ENCODE assay signal across 13 cellular contexts in genomic region chr17:69516911-69517310, GRCh38.
DNase-seq lines count a peak whose midpoint lies in the region; ATAC-seq and FAIRE-seq lines count a peak whose summit lies in the region.
"Had no signal": no experiment of that assay in that cellular context is flagged by ENCODE, and none has a peak within 500 bp of the region (broad histone marks: within the 10 kb centered on the region; RNA-seq: fewer than 3 reads in every experiment).

No MANE protein-coding gene starts in this region.

- FAIRE-seq in GM18507 (lab: Jason Lieb, UNC) = peak; percentile 82

- H3K4me3 ChIP-seq in right cardiac atrium (ENCODE audit: low read length) = no peak overlapping the region

- no peaks in the 10 kb centered on the region for H3K27me3 Mint-ChIP-seq in activated T-helper 17 cell treated with anti-CD3 and anti-CD28 coated beads, Interleukin-2, amount 50 U/mL, for 72 hours
- no peaks in the 10 kb centered on the region for H3K27me3 Mint-ChIP-seq in activated T-cell treated with anti-CD3 and anti-CD28 coated beads, Interleukin-2, amount 50 U/mL, for 4 hours (ENCODE audit: low read depth)

- ATAC-seq in GM21423 (IDR thresholded peaks at IDR 0.05; ENCODE audit: unreplicated experiment) (peak; percentile 91), HG03097 (IDR thresholded peaks at IDR 0.05; ENCODE audit: low FRiP score, unreplicated experiment) (peak; percentile 76), right cardiac atrium (no peak)
- no peak for ATAC-seq in activated T-helper 17 cell treated with anti-CD3 and anti-CD28 coated beads, Interleukin-2, amount 50 U/mL, for 72 hours (replicated peaks)
- ATAC-seq in activated T-cell treated with anti-CD3 and anti-CD28 coated beads, Interleukin-2, amount 50 U/mL, for 4 hours = no peak
- ATAC-seq: SK-N-SH treated with all-trans-retinoic acid at 6 μM for 48 hours; stimulated activated effector memory CD8-positive, alpha-beta T cell treated with anti-CD3 and anti-CD28 coated beads, Interleukin-12 subunit alpha, Interleukin-12 subunit beta, amount 100 ng/mL, for 72 hours had no signal

- intact Hi-C loops in right cardiac atrium (cut with DNase I) = no loop called here

- H3K36me3 Mint-ChIP-seq in activated T-helper 17 cell treated with anti-CD3 and anti-CD28 coated beads, Interleukin-2, amount 50 U/mL, for 72 hours (ENCODE audit: low read depth) = peaks cover 53% of the 10 kb centered on the region
- H3K36me3 Mint-ChIP-seq in activated T-cell treated with anti-CD3 and anti-CD28 coated beads, Interleukin-2, amount 50 U/mL, for 4 hours (ENCODE audit: insufficient read depth) = peaks cover 48% of the 10 kb centered on the region

- H3K4me3 Mint-ChIP-seq in activated T-helper 17 cell treated with anti-CD3 and anti-CD28 coated beads, Interleukin-2, amount 50 U/mL, for 72 hours = no peak overlapping the region
- no peak overlapping the region for H3K4me3 Mint-ChIP-seq in activated T-cell treated with anti-CD3 and anti-CD28 coated beads, Interleukin-2, amount 50 U/mL, for 4 hours
- H3K4me3 Mint-ChIP-seq: stimulated activated effector memory CD8-positive, alpha-beta T cell treated with anti-CD3 and anti-CD28 coated beads, Interleukin-12 subunit alpha, Interleukin-12 subunit beta, amount 100 ng/mL, for 72 hours had no signal

- no peaks in the 10 kb centered on the region for H3K27me3 ChIP-seq in right cardiac atrium (ENCODE audit: control insufficient read depth, insufficient read depth)

- WGBS in right cardiac atrium = 91% methylated on average over 2 of the region's 2 CpGs

- H3K9me3 Mint-ChIP-seq in activated T-helper 17 cell treated with anti-CD3 and anti-CD28 coated beads, Interleukin-2, amount 50 U/mL, for 72 hours = no peaks in the 10 kb centered on the region
- no peaks in the 10 kb centered on the region for H3K9me3 Mint-ChIP-seq in activated T-cell treated with anti-CD3 and anti-CD28 coated beads, Interleukin-2, amount 50 U/mL, for 4 hours
- H3K9me3 Mint-ChIP-seq: stimulated activated effector memory CD8-positive, alpha-beta T cell treated with anti-CD3 and anti-CD28 coated beads, Interleukin-12 subunit alpha, Interleukin-12 subunit beta, amount 100 ng/mL, for 72 hours had no signal

- H3K4me1 ChIP-seq in right cardiac atrium (ENCODE audit: control insufficient read depth, insufficient read depth, low read length) = no peaks in the 10 kb centered on the region

- no peak overlapping the region for H3K27ac ChIP-seq in right cardiac atrium (ENCODE audit: low read length)

- no peak for DNase-seq in GM18507 (ENCODE audit: extremely low spot score, insufficient read length, low read depth)
- no peak for DNase-seq in occipital lobe (lab: John Stamatoyannopoulos, UW)
- no peak for DNase-seq in NCI-H446 (lab: John Stamatoyannopoulos, UW)
- DNase-seq in right cardiac atrium = no peak
- no peak for DNase-seq in activated T-cell treated with anti-CD3 and anti-CD28 coated beads, Interleukin-2, amount 50 U/mL, for 4 hours
- DNase-seq: caudate nucleus, foreskin fibroblast, NCI-H2081 had no signal

- H3K9me3 ChIP-seq in right cardiac atrium (ENCODE audit: control insufficient read depth, low read length) = no peaks in the 10 kb centered on the region

- H3K27ac Mint-ChIP-seq in activated T-helper 17 cell treated with anti-CD3 and anti-CD28 coated beads, Interleukin-2, amount 50 U/mL, for 72 hours = peak overlapping the region; percentile 7

- H3K4me1 Mint-ChIP-seq in activated T-helper 17 cell treated with anti-CD3 and anti-CD28 coated beads, Interleukin-2, amount 50 U/mL, for 72 hours = no peaks in the 10 kb centered on the region
- peaks cover 8% of the 10 kb centered on the region for H3K4me1 Mint-ChIP-seq in activated T-cell treated with anti-CD3 and anti-CD28 coated beads, Interleukin-2, amount 50 U/mL, for 4 hours (ENCODE audit: low read depth)
- H3K4me1 Mint-ChIP-seq: stimulated activated effector memory CD8-positive, alpha-beta T cell treated with anti-CD3 and anti-CD28 coated beads, Interleukin-12 subunit alpha, Interleukin-12 subunit beta, amount 100 ng/mL, for 72 hours had no signal

Comparison
In these comparisons a context has a peak if more than half of its experiments do, and no peak if none do; other contexts are left out.
1. ATAC-seq: peak in GM21423 (single experiment) and HG03097 (single experiment); none in activated T-helper 17 cell treated with anti-CD3 and anti-CD28 coated beads, Interleukin-2, amount 50 U/mL, for 72 hours (single experiment), right cardiac atrium (0 of 2) and activated T-cell treated with anti-CD3 and anti-CD28 coated beads, Interleukin-2, amount 50 U/mL, for 4 hours (0 of 2).